1 cellular context compared by ENCODE assay signal in the genomic region with DNA sequence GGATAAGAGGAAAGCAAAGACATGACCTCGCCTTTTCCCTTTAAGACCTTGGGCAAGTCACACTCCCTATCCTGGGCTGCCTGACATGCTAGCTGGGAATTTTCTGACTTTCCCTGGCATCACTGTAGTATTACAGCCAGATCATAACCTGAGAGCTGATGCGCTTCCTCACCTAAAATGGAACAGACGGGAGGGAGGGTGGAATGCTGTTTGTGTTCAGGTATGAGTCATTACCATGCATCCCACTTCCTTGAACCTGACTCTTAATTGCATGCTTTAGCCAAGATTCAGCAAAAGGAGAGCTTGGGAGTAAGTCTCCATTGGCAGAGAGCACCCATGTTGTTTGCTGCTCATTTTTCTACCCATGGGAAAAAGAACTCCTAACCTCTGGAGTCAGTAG.
TF ChIP-seq lines count a peak whose summit lies in the region.

No MANE protein-coding gene starts in this region.

TF ChIP-seq in GM23338, 12 proteins besides CTCF, POLR2A, EP300 and RAD21 (continued from another document):
- TF ChIP-seq, protein P1, sequence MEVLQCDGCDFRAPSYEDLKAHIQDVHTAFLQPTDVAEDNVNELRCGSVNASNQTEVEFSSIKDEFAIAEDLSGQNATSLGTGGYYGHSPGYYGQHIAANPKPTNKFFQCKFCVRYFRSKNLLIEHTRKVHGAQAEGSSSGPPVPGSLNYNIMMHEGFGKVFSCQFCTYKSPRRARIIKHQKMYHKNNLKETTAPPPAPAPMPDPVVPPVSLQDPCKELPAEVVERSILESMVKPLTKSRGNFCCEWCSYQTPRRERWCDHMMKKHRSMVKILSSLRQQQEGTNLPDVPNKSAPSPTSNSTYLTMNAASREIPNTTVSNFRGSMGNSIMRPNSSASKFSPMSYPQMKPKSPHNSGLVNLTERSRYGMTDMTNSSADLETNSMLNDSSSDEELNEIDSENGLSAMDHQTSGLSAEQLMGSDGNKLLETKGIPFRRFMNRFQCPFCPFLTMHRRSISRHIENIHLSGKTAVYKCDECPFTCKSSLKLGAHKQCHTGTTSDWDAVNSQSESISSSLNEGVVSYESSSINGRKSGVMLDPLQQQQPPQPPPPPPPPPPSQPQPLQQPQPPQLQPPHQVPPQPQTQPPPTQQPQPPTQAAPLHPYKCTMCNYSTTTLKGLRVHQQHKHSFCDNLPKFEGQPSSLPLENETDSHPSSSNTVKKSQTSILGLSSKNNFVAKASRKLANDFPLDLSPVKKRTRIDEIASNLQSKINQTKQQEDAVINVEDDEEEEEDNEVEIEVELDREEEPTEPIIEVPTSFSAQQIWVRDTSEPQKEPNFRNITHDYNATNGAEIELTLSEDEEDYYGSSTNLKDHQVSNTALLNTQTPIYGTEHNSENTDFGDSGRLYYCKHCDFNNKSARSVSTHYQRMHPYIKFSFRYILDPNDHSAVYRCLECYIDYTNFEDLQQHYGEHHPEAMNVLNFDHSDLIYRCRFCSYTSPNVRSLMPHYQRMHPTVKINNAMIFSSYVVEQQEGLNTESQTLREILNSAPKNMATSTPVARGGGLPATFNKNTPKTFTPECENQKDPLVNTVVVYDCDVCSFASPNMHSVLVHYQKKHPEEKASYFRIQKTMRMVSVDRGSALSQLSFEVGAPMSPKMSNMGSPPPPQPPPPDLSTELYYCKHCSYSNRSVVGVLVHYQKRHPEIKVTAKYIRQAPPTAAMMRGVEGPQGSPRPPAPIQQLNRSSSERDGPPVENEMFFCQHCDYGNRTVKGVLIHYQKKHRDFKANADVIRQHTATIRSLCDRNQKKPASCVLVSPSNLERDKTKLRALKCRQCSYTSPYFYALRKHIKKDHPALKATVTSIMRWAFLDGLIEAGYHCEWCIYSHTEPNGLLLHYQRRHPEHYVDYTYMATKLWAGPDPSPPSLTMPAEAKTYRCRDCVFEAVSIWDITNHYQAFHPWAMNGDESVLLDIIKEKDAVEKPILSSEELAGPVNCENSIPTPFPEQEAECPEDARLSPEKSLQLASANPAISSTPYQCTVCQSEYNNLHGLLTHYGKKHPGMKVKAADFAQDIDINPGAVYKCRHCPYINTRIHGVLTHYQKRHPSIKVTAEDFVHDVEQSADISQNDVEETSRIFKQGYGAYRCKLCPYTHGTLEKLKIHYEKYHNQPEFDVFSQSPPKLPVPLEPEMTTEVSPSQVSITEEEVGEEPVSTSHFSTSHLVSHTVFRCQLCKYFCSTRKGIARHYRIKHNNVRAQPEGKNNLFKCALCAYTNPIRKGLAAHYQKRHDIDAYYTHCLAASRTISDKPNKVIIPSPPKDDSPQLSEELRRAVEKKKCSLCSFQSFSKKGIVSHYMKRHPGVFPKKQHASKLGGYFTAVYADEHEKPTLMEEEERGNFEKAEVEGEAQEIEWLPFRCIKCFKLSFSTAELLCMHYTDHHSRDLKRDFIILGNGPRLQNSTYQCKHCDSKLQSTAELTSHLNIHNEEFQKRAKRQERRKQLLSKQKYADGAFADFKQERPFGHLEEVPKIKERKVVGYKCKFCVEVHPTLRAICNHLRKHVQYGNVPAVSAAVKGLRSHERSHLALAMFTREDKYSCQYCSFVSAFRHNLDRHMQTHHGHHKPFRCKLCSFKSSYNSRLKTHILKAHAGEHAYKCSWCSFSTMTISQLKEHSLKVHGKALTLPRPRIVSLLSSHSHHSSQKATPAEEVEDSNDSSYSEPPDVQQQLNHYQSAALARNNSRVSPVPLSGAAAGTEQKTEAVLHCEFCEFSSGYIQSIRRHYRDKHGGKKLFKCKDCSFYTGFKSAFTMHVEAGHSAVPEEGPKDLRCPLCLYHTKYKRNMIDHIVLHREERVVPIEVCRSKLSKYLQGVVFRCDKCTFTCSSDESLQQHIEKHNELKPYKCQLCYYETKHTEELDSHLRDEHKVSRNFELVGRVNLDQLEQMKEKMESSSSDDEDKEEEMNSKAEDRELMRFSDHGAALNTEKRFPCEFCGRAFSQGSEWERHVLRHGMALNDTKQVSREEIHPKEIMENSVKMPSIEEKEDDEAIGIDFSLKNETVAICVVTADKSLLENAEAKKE (CRISPR knock-in tag; IDR thresholded peaks at IDR 0.05) = no peak
- TF ChIP-seq CREB1 (CRISPR knock-in tag; IDR thresholded peaks at IDR 0.05; ENCODE audit: low read depth) = no peak
- TF ChIP-seq EZH2phosphoT487 (IDR thresholded peaks at IDR 0.05; ENCODE audit: unreplicated experiment) = no peak
- TF ChIP-seq ZNF331 (CRISPR knock-in tag; IDR thresholded peaks at IDR 0.05; ENCODE audit: low read depth) = no peak
- TF ChIP-seq POLR2AphosphoS5 (IDR thresholded peaks at IDR 0.05; ENCODE audit: low read depth) = no peak
- TF ChIP-seq STAT1 (IDR thresholded peaks at IDR 0.05; ENCODE audit: unreplicated experiment) = no peak
- TF ChIP-seq, protein P2, sequence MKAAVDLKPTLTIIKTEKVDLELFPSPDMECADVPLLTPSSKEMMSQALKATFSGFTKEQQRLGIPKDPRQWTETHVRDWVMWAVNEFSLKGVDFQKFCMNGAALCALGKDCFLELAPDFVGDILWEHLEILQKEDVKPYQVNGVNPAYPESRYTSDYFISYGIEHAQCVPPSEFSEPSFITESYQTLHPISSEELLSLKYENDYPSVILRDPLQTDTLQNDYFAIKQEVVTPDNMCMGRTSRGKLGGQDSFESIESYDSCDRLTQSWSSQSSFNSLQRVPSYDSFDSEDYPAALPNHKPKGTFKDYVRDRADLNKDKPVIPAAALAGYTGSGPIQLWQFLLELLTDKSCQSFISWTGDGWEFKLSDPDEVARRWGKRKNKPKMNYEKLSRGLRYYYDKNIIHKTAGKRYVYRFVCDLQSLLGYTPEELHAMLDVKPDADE (IDR thresholded peaks at IDR 0.05) = no peak
